Comparison of ENCODE assay signal across 13 cellular contexts in the genomic region with DNA sequence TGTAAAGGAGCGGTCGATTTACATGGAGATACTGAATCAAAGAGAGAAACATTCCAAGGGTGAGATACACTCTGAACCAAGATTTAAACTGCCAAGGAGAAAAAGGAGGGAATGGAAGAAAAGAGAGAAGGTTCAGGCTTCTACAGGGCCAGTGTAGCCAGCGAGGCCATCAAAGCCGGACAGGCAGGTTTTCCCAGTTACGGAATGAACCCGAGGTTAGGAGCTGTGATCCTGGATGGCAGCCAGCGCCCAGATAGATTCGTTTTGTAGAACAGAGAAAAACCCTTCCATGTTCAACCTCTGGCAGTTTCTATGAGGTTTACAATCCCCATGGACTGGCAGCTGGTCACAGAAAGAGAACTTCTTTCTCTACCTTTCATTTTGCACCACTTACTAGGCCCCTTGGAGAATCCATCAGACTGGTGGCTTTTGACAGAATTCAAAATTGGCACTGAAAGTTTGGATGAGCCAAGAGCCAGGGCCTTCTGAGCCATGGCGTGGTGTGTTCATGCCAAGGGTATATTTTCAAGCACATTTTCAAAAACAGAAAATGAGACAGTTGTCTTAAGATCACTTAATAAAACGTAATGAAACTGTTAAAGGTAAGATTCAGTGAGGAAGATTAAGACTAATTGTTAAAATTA.
DNase-seq lines count a peak whose midpoint lies in the region; ATAC-seq, FAIRE-seq and TF ChIP-seq lines count a peak whose summit lies in the region.
"Had no signal": no experiment of that assay in that cellular context is flagged by ENCODE, and none has a peak within 500 bp of the region (broad histone marks: within the 10 kb centered on the region; RNA-seq: fewer than 3 reads in every experiment).

No MANE protein-coding gene starts in this region.

- H3K36me3 ChIP-seq in esophagus squamous epithelium (peaks cover 0 to 16% (median 0%) of the 10 kb centered on the region in 3 donors), small intestine (ENCODE audit: control insufficient read depth in 2 of 2, insufficient read depth in 2 of 2, low read length in 2 of 2) (peaks cover 0 to 3% of the 10 kb centered on the region in 2 donors)

- no peak for TF ChIP-seq CTCF in esophagus squamous epithelium (IDR thresholded peaks at IDR 0.05)

- H3K4me1 ChIP-seq in esophagus squamous epithelium: peaks cover 15 to 66% (median 34%) of the 10 kb centered on the region in 3 donors
- no peaks in the 10 kb centered on the region for H3K4me1 ChIP-seq in small intestine (ENCODE audit: control insufficient read depth in 2 of 2, insufficient read depth in 1 of 2, low read depth in 1 of 2, low read length in 1 of 2)

- DNase-seq in ELF-1 (ENCODE audit: low read depth, low spot score) (peak; percentile 51), NCI-H345 (lab: John Stamatoyannopoulos, UW) (peak; percentile 71), esophagus squamous epithelium (lab: John Stamatoyannopoulos, UW) (no peak), small intestine (peak; percentile 84), Ammon's horn (ENCODE audit: low spot score) (no peak), GOT3 (lab: John Stamatoyannopoulos, UW) (no peak)
- DNase-seq: activated CD8-positive, alpha-beta T cell treated with anti-CD3 and anti-CD28 coated beads for 36 hours; anterior cingulate cortex; KG1; stimulated activated CD4-positive, alpha-beta T cell treated with anti-CD3 and anti-CD28 coated beads, Interleukin-4, amount 100 ng/mL, for 1 hour had no signal

- H3K27ac ChIP-seq in esophagus squamous epithelium: peak overlapping the region; percentile 59 to 85 (median 78)
- H3K27ac ChIP-seq in small intestine (ENCODE audit: low read depth in 1 of 2, low read length in 1 of 2): peak overlapping the region; percentile 9 to 77
- H3K27ac ChIP-seq: neutrophil had no signal

- H3K9me3 ChIP-seq in esophagus squamous epithelium: no peaks in the 10 kb centered on the region
- H3K9me3 ChIP-seq in small intestine (ENCODE audit: control insufficient read depth, low read depth): no peaks in the 10 kb centered on the region
- H3K9me3 ChIP-seq: neutrophil had no signal

- TF ChIP-seq POLR2A in esophagus squamous epithelium (IDR thresholded peaks at IDR 0.05): no peak

- ATAC-seq in HG03175 (IDR thresholded peaks at IDR 0.05; ENCODE audit: unreplicated experiment): no peak
- ATAC-seq: activated CD8-positive, alpha-beta T cell treated with anti-CD3 and anti-CD28 coated beads for 36 hours had no signal

- intact Hi-C loops in esophagus squamous epithelium (cut with DNase I): no loop called here

- WGBS in esophagus squamous epithelium, 2 donors: 43 to 56% methylated on average over 8 to 10 of the region's 10 CpGs
- 18 to 66% (median 43%) methylated on average over 10 of the region's 10 CpGs for WGBS in small intestine, 3 donors

- FAIRE-seq in small intestine (lab: Jason Lieb, UNC): no peak
- FAIRE-seq: G401.6 had no signal

- H3K27me3 ChIP-seq in esophagus squamous epithelium: no peaks in the 10 kb centered on the region
- H3K27me3 ChIP-seq in small intestine (ENCODE audit: control insufficient read depth in 2 of 2, insufficient read depth in 2 of 2, low read length in 2 of 2): no peaks in the 10 kb centered on the region
- H3K27me3 ChIP-seq: neutrophil had no signal

- H3K4me3 ChIP-seq in esophagus squamous epithelium: peak overlapping the region in 1 of 4 donors; percentile 6
- H3K4me3 ChIP-seq in small intestine (ENCODE audit: low read depth in 1 of 2, low read length in 2 of 2): no peak overlapping the region

Comparison
In these comparisons a context has a peak if more than half of its experiments do, and no peak if none do; other contexts are left out.
1. DNase-seq: peak in ELF-1 (single experiment), NCI-H345 (single experiment) and small intestine (single experiment); none in esophagus squamous epithelium (single experiment), Ammon's horn (single experiment) and GOT3 (single experiment).